Comparison of ENCODE assay signal across 1 cellular context in the genomic region with DNA sequence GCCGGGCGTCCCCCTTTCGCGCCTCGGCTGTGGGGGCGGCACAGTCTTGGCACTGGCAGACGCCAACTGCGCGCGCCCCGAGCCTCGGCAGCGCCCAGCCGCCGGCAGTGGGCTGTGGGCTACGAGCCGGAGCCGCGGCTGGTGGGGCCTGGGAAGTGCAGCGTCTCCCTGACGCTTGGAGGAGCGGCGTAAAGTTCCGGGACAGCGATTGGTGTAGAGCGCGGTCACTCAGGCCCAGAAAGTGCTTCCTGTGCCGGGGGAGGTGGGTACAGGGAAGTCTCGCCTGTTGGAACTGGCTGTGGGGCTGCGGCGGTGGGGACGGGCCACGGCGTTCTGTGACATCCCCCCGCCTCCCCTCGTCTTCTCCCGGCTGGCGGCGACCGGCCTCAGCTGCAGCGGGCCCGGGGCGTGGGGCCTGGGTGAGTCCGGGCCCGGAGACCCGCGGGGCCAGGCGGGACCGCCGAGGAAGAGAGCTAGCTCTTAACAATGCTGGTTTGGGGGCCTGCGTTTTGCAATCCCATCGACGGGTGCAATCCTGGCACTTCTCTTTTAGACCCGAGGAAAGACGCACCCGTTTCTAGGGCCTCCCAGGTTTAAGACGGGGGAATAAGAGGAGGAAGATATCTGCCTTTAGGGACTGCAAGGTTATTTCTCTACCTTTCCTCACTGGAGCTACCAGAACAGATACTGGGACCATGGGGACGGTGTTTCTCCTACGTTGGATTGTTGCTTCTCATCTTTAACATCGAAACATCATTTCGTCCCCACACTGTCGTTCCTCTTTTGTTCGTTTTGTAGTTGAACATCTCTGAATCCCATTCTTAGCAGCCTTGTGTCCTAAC.
A peak's percentile ranks its signal among the peaks of the same experiment; 100 is the strongest.
TF ChIP-seq lines count a peak whose summit lies in the region.

RWDD4 (minus strand) TSS at position 157 of the 842 bp plus-strand sequence. CDS start 233 bp downstream, outside the sequence.
TRAPPC11 (plus strand) TSS at position 265 of the 842 bp plus-strand sequence. CDS start 4,575 bp downstream, outside the sequence.

TF ChIP-seq in HEK293, 187 proteins besides CTCF, POLR2A, EP300 and RAD21 (continued from another document and continues in another):
- TF ChIP-seq, protein P1, sequence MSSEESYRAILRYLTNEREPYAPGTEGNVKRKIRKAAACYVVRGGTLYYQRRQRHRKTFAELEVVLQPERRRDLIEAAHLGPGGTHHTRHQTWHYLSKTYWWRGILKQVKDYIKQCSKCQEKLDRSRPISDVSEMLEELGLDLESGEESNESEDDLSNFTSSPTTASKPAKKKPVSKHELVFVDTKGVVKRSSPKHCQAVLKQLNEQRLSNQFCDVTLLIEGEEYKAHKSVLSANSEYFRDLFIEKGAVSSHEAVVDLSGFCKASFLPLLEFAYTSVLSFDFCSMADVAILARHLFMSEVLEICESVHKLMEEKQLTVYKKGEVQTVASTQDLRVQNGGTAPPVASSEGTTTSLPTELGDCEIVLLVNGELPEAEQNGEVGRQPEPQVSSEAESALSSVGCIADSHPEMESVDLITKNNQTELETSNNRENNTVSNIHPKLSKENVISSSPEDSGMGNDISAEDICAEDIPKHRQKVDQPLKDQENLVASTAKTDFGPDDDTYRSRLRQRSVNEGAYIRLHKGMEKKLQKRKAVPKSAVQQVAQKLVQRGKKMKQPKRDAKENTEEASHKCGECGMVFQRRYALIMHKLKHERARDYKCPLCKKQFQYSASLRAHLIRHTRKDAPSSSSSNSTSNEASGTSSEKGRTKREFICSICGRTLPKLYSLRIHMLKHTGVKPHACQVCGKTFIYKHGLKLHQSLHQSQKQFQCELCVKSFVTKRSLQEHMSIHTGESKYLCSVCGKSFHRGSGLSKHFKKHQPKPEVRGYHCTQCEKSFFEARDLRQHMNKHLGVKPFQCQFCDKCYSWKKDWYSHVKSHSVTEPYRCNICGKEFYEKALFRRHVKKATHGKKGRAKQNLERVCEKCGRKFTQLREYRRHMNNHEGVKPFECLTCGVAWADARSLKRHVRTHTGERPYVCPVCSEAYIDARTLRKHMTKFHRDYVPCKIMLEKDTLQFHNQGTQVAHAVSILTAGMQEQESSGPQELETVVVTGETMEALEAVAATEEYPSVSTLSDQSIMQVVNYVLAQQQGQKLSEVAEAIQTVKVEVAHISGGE (tag by site-specific recombination; conservative IDR thresholded peaks at IDR 0.05; ENCODE audit: low read depth) = peak; percentile 49
- TF ChIP-seq, protein P2, sequence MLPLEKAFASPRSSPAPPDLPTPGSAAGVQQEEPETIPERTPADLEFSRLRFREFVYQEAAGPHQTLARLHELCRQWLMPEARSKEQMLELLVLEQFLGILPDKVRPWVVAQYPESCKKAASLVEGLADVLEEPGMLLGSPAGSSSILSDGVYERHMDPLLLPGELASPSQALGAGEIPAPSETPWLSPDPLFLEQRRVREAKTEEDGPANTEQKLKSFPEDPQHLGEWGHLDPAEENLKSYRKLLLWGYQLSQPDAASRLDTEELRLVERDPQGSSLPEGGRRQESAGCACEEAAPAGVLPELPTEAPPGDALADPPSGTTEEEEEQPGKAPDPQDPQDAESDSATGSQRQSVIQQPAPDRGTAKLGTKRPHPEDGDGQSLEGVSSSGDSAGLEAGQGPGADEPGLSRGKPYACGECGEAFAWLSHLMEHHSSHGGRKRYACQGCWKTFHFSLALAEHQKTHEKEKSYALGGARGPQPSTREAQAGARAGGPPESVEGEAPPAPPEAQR (tag by site-specific recombination; IDR thresholded peaks at IDR 0.05) = no peak
- TF ChIP-seq ZNF211 (tag by site-specific recombination; IDR thresholded peaks at IDR 0.05; ENCODE audit: low read depth) = no peak
- TF ChIP-seq, protein P3, sequence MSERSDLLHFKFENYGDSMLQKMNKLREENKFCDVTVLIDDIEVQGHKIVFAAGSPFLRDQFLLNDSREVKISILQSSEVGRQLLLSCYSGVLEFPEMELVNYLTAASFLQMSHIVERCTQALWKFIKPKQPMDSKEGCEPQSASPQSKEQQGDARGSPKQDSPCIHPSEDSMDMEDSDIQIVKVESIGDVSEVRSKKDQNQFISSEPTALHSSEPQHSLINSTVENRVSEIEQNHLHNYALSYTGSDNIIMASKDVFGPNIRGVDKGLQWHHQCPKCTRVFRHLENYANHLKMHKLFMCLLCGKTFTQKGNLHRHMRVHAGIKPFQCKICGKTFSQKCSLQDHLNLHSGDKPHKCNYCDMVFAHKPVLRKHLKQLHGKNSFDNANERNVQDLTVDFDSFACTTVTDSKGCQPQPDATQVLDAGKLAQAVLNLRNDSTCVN (tag by site-specific recombination; optimal IDR thresholded peaks at IDR 0.05) = peak; percentile 86
- TF ChIP-seq ZFHX2 (tag by site-specific recombination; conservative IDR thresholded peaks at IDR 0.05) = peak; percentile 49; the same call in 1 of the 2 replicates
- no peak for TF ChIP-seq ZNF488 (tag by site-specific recombination; IDR thresholded peaks at IDR 0.05)
- no peak for TF ChIP-seq BCL11A (tag by site-specific recombination; IDR thresholded peaks at IDR 0.05; ENCODE audit: low read depth)
- TF ChIP-seq ZNF792 (tag by site-specific recombination; IDR thresholded peaks at IDR 0.05) = no peak
- no peak for TF ChIP-seq KLF1 (tag by site-specific recombination; IDR thresholded peaks at IDR 0.05)
- TF ChIP-seq ZNF394 (tag by site-specific recombination; IDR thresholded peaks at IDR 0.05; ENCODE audit: borderline replicate concordance) = peak; percentile 42; the same call in 1 of the 2 replicates
- no peak for TF ChIP-seq ZNF580 (tag by site-specific recombination; IDR thresholded peaks at IDR 0.05)
- TF ChIP-seq, protein P4, sequence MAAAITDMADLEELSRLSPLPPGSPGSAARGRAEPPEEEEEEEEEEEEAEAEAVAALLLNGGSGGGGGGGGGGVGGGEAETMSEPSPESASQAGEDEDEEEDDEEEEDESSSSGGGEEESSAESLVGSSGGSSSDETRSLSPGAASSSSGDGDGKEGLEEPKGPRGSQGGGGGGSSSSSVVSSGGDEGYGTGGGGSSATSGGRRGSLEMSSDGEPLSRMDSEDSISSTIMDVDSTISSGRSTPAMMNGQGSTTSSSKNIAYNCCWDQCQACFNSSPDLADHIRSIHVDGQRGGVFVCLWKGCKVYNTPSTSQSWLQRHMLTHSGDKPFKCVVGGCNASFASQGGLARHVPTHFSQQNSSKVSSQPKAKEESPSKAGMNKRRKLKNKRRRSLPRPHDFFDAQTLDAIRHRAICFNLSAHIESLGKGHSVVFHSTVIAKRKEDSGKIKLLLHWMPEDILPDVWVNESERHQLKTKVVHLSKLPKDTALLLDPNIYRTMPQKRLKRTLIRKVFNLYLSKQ (tag by site-specific recombination; IDR thresholded peaks at IDR 0.05; ENCODE audit: borderline replicate concordance) = no peak
- TF ChIP-seq EGR2 (tag by site-specific recombination; IDR thresholded peaks at IDR 0.05; ENCODE audit: low read depth) = no peak
- TF ChIP-seq ZNF555 (tag by site-specific recombination; conservative IDR thresholded peaks at IDR 0.05) = no peak
- TF ChIP-seq HOXD13 (CRISPR knock-in tag; IDR thresholded peaks at IDR 0.05; ENCODE audit: borderline replicate concordance) = no peak
- TF ChIP-seq ZNF175 (tag by site-specific recombination; IDR thresholded peaks at IDR 0.05) = no peak
- TF ChIP-seq, protein P5, sequence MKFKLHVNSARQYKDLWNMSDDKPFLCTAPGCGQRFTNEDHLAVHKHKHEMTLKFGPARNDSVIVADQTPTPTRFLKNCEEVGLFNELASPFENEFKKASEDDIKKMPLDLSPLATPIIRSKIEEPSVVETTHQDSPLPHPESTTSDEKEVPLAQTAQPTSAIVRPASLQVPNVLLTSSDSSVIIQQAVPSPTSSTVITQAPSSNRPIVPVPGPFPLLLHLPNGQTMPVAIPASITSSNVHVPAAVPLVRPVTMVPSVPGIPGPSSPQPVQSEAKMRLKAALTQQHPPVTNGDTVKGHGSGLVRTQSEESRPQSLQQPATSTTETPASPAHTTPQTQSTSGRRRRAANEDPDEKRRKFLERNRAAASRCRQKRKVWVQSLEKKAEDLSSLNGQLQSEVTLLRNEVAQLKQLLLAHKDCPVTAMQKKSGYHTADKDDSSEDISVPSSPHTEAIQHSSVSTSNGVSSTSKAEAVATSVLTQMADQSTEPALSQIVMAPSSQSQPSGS (tag by site-specific recombination; IDR thresholded peaks at IDR 0.05; ENCODE audit: low read depth) = no peak
- TF ChIP-seq ZNF311 (tag by site-specific recombination; IDR thresholded peaks at IDR 0.05; ENCODE audit: borderline replicate concordance) = no peak
- TF ChIP-seq ZBTB20 (tag by site-specific recombination; IDR thresholded peaks at IDR 0.05) = peak; percentile 91
- no peak for TF ChIP-seq ZBTB17 (tag by site-specific recombination; IDR thresholded peaks at IDR 0.05)
- TF ChIP-seq RBAK (tag by site-specific recombination; IDR thresholded peaks at IDR 0.05) = no peak
- no peak for TF ChIP-seq HOXC10 (CRISPR knock-in tag; IDR thresholded peaks at IDR 0.05)
- TF ChIP-seq, protein P6, sequence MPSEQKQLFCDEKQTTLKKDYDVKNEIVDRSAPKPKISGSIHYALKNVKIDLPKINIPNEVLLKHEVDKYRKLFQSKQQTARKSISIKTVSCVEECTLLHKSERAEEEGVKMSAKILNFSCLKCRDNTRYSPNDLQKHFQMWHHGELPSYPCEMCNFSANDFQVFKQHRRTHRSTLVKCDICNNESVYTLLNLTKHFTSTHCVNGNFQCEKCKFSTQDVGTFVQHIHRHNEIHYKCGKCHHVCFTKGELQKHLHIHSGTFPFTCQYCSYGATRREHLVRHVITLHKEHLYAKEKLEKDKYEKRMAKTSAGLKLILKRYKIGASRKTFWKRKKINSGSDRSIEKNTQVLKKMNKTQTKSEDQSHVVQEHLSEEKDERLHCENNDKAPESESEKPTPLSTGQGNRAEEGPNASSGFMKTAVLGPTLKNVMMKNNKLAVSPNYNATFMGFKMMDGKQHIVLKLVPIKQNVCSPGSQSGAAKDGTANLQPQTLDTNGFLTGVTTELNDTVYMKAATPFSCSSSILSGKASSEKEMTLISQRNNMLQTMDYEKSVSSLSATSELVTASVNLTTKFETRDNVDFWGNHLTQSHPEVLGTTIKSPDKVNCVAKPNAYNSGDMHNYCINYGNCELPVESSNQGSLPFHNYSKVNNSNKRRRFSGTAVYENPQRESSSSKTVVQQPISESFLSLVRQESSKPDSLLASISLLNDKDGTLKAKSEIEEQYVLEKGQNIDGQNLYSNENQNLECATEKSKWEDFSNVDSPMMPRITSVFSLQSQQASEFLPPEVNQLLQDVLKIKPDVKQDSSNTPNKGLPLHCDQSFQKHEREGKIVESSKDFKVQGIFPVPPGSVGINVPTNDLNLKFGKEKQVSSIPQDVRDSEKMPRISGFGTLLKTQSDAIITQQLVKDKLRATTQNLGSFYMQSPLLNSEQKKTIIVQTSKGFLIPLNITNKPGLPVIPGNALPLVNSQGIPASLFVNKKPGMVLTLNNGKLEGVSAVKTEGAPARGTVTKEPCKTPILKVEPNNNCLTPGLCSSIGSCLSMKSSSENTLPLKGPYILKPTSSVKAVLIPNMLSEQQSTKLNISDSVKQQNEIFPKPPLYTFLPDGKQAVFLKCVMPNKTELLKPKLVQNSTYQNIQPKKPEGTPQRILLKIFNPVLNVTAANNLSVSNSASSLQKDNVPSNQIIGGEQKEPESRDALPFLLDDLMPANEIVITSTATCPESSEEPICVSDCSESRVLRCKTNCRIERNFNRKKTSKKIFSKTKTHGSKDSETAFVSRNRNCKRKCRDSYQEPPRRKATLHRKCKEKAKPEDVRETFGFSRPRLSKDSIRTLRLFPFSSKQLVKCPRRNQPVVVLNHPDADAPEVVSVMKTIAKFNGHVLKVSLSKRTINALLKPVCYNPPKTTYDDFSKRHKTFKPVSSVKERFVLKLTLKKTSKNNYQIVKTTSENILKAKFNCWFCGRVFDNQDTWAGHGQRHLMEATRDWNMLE (tag by site-specific recombination; conservative IDR thresholded peaks at IDR 0.05; ENCODE audit: low read depth) = no peak
- peak; percentile 42; the same call in 1 of the 2 replicates for TF ChIP-seq KLF8 (tag by site-specific recombination; IDR thresholded peaks at IDR 0.05)
- peak; percentile 80 for TF ChIP-seq SP3 (tag by site-specific recombination; IDR thresholded peaks at IDR 0.05)
- TF ChIP-seq ZNF596 (tag by site-specific recombination; IDR thresholded peaks at IDR 0.05) = no peak
- TF ChIP-seq SP7 (tag by site-specific recombination; IDR thresholded peaks at IDR 0.05) = 0 out of 2 replicates have a peak, but pooled peaks have one; percentile 11
- TF ChIP-seq ZNF114 (tag by site-specific recombination; IDR thresholded peaks at IDR 0.05) = no peak
- TF ChIP-seq ZNF223 (tag by site-specific recombination; IDR thresholded peaks at IDR 0.05) = no peak
- no peak for TF ChIP-seq KLF10 (tag by site-specific recombination; IDR thresholded peaks at IDR 0.05)
- TF ChIP-seq ZNF544 (tag by site-specific recombination; IDR thresholded peaks at IDR 0.05) = no peak
- TF ChIP-seq, protein P7, sequence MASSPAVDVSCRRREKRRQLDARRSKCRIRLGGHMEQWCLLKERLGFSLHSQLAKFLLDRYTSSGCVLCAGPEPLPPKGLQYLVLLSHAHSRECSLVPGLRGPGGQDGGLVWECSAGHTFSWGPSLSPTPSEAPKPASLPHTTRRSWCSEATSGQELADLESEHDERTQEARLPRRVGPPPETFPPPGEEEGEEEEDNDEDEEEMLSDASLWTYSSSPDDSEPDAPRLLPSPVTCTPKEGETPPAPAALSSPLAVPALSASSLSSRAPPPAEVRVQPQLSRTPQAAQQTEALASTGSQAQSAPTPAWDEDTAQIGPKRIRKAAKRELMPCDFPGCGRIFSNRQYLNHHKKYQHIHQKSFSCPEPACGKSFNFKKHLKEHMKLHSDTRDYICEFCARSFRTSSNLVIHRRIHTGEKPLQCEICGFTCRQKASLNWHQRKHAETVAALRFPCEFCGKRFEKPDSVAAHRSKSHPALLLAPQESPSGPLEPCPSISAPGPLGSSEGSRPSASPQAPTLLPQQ (tag by site-specific recombination; IDR thresholded peaks at IDR 0.05) = 0 out of 2 replicates have a peak, but pooled peaks have one; percentile 87
- TF ChIP-seq REPIN1 (tag by site-specific recombination; IDR thresholded peaks at IDR 0.05; ENCODE audit: low read depth) = no peak
- peak; percentile 80; the same call in 1 of the 2 replicates for TF ChIP-seq ZNF610 (tag by site-specific recombination; IDR thresholded peaks at IDR 0.05; ENCODE audit: borderline replicate concordance)
- no peak for TF ChIP-seq ZNF423 (tag by site-specific recombination; IDR thresholded peaks at IDR 0.05)
- TF ChIP-seq ZNF629 (tag by site-specific recombination; IDR thresholded peaks at IDR 0.05) = 0 out of 2 replicates have a peak, but pooled peaks have one; percentile 12
- no peak for TF ChIP-seq IKZF3 (tag by site-specific recombination; IDR thresholded peaks at IDR 0.05)
- no peak for TF ChIP-seq OVOL3 (tag by site-specific recombination; IDR thresholded peaks at IDR 0.05)
- TF ChIP-seq ZXDB (tag by site-specific recombination; IDR thresholded peaks at IDR 0.05) = peak; percentile 58; the same call in 1 of the 2 replicates
